In genomic region chr9:124259273-124260078, GRCh38 we compare ENCODE assay signal across 8 cellular contexts. TPM values are rescaled to one million over a fixed set of nuclear protein-coding genes. Genes with fewer than 3 reads are reported as not detected.
DNase-seq lines count a peak whose midpoint lies in the region; ATAC-seq and TF ChIP-seq lines count a peak whose summit lies in the region.

No MANE protein-coding gene starts in this region.

- peaks cover 71% of the 10 kb centered on the region for H3K4me1 Mint-ChIP-seq in osteocyte (ENCODE audit: unreplicated experiment)

- H3K36me3 ChIP-seq in HEK293 (ENCODE audit: control insufficient read depth in 2 of 2, insufficient read depth in 1 of 2, low read length in 2 of 2) (no peaks in the 10 kb centered on the region), WERI-Rb-1 (no peaks in the 10 kb centered on the region)

- POLR2A ChIA-PET in HEK293 (lab: Yijun Ruan, JAX), result interaction anchor here (0.6 kb wide), 1 partner anchor 115 kb away, joined by 3 read pairs; no protein-coding TSS in a partner anchor

- H3K4me1 ChIP-seq in HEK293 (ENCODE audit: control insufficient read depth, insufficient read depth, low read length) (peaks cover 5% of the 10 kb centered on the region), foreskin keratinocyte (peaks cover 28% of the 10 kb centered on the region)

- H3K9me3 Mint-ChIP-seq in osteocyte (ENCODE audit: unreplicated experiment), result no peaks in the 10 kb centered on the region

- TF ChIP-seq CTCF in AG10803 (conservative IDR thresholded peaks at IDR 0.05; ENCODE audit: low read length) (no peak), HEK293 (tag by site-specific recombination; IDR thresholded peaks at IDR 0.05) (no peak), WERI-Rb-1 (IDR thresholded peaks at IDR 0.05; ENCODE audit: low read depth, low read length) (no peak), foreskin keratinocyte (conservative IDR thresholded peaks at IDR 0.05) (no peak), osteocyte (IDR thresholded peaks at IDR 0.05) (no peak)

- ATAC-seq in foreskin keratinocyte (peak; percentile 18), HG03045 (IDR thresholded peaks at IDR 0.05; ENCODE audit: unreplicated experiment) (no peak)

- peaks cover 8% of the 10 kb centered on the region for H3K36me3 Mint-ChIP-seq in osteocyte (ENCODE audit: unreplicated experiment)

- H3K4me3 ChIP-seq in AG10803 (ENCODE audit: low read length) (peak overlapping the region; percentile 87), HEK293 (ENCODE audit: low read depth, low read length) (peak overlapping the region; percentile 76), WERI-Rb-1 (ENCODE audit: low read depth, low read length) (peak overlapping the region; percentile 49; the same call in 1 of the 2 replicates)

- H3K27me3 Mint-ChIP-seq in osteocyte (ENCODE audit: unreplicated experiment), result no peaks in the 10 kb centered on the region

- CTCF ChIA-PET in HEK293 (lab: Yijun Ruan, JAX), result interaction anchor here (0.5 to 0.9 kb wide), 4 partner anchors 132 to 1961 kb away, joined by 3 to 4 read pairs (median 4); no protein-coding TSS in a partner anchor

- H3K27me3 ChIP-seq in WERI-Rb-1 (ENCODE audit: insufficient read depth, low read depth, severe bottlenecking), result no peaks in the 10 kb centered on the region
- no peaks in the 10 kb centered on the region for H3K27me3 ChIP-seq in foreskin keratinocyte

- DNase-seq in AG10803 (ENCODE audit: low read depth) (peak; percentile 90), WERI-Rb-1 (no peak), foreskin keratinocyte (peak in 1 of 2 donors; percentile 72), osteocyte (ENCODE audit: extremely low spot score, unreplicated experiment) (no peak), NCI-H187 (lab: John Stamatoyannopoulos, UW) (no peak), NCI-H2081 treated with DMSO at 0.1 percent for 48 hours (lab: John Stamatoyannopoulos, UW) (no peak)

- H3K9me3 ChIP-seq in HEK293 (ENCODE audit: control insufficient read depth, insufficient read depth, low read depth, low read length) (no peaks in the 10 kb centered on the region), WERI-Rb-1 (ENCODE audit: severe bottlenecking) (no peaks in the 10 kb centered on the region)

- H3K27ac Mint-ChIP-seq in osteocyte (ENCODE audit: unreplicated experiment), result peak overlapping the region; percentile 99

- H3K4me3 Mint-ChIP-seq in osteocyte (ENCODE audit: unreplicated experiment), result peak overlapping the region; percentile 94

- H3K27ac ChIP-seq in HEK293 (ENCODE audit: extremely low read depth, low read depth, low read length) (peak overlapping the region; percentile 80), WERI-Rb-1 (no peak overlapping the region), foreskin keratinocyte (no peak overlapping the region)

TF ChIP-seq in HEK293, 187 proteins besides CTCF, POLR2A, EP300 and RAD21 (continues in another document):
- no peak for TF ChIP-seq ZNF19 (tag by site-specific recombination; IDR thresholded peaks at IDR 0.05; ENCODE audit: low read depth)
- TF ChIP-seq ZNF433 (tag by site-specific recombination; IDR thresholded peaks at IDR 0.05; ENCODE audit: low read depth), result no peak
- peak; percentile 72 for TF ChIP-seq PRDM10 (tag by site-specific recombination; IDR thresholded peaks at IDR 0.05)
- 0 out of 2 replicates have a peak, but pooled peaks have one; percentile 18 for TF ChIP-seq ZNF121 (tag by site-specific recombination; IDR thresholded peaks at IDR 0.05)
- no peak for TF ChIP-seq ZFP37 (tag by site-specific recombination; IDR thresholded peaks at IDR 0.05)
- peak; percentile 66 for TF ChIP-seq ZNF549 (tag by site-specific recombination; IDR thresholded peaks at IDR 0.05)
- TF ChIP-seq ZEB2 (tag by site-specific recombination; IDR thresholded peaks at IDR 0.05), result peak; percentile 35; the same call in 1 of the 2 replicates
- TF ChIP-seq ZNF488 (tag by site-specific recombination; IDR thresholded peaks at IDR 0.05), result no peak
- TF ChIP-seq ZNF701 (tag by site-specific recombination; IDR thresholded peaks at IDR 0.05), result no peak
- TF ChIP-seq ZNF202 (tag by site-specific recombination; IDR thresholded peaks at IDR 0.05; ENCODE audit: borderline replicate concordance), result no peak
- TF ChIP-seq PRDM1 (tag by site-specific recombination; IDR thresholded peaks at IDR 0.05), result peak; percentile 37; the same call in 1 of the 2 replicates
- TF ChIP-seq ZNF670 (tag by site-specific recombination; IDR thresholded peaks at IDR 0.05; ENCODE audit: low read depth), result no peak
- TF ChIP-seq ZNF26 (tag by site-specific recombination; IDR thresholded peaks at IDR 0.05), result no peak
- TF ChIP-seq GLIS1 (tag by site-specific recombination; IDR thresholded peaks at IDR 0.05), result peak; percentile 38; the same call in 1 of the 2 replicates
- no peak for TF ChIP-seq ZFHX2 (tag by site-specific recombination; conservative IDR thresholded peaks at IDR 0.05)
- TF ChIP-seq ZNF629 (tag by site-specific recombination; IDR thresholded peaks at IDR 0.05), result peak; percentile 24; the same call in 1 of the 2 replicates
- TF ChIP-seq ZNF211 (tag by site-specific recombination; IDR thresholded peaks at IDR 0.05; ENCODE audit: low read depth), result no peak
- no peak for TF ChIP-seq AEBP2 (tag by site-specific recombination; IDR thresholded peaks at IDR 0.05; ENCODE audit: borderline replicate concordance)
- no peak for TF ChIP-seq ZNF24 (tag by site-specific recombination; IDR thresholded peaks at IDR 0.05)
- peak; percentile 65; the same call in 1 of the 2 replicates for TF ChIP-seq KLF10 (tag by site-specific recombination; IDR thresholded peaks at IDR 0.05)
- TF ChIP-seq ZBTB20 (tag by site-specific recombination; IDR thresholded peaks at IDR 0.05), result peak; percentile 76
- TF ChIP-seq ZNF2 (tag by site-specific recombination; IDR thresholded peaks at IDR 0.05), result no peak
- TF ChIP-seq ZNF660 (tag by site-specific recombination; IDR thresholded peaks at IDR 0.05), result 0 out of 2 replicates have a peak, but pooled peaks have one; percentile 55
- peak; percentile 49; the same call in 1 of the 2 replicates for TF ChIP-seq MZF1 (tag by site-specific recombination; IDR thresholded peaks at IDR 0.05; ENCODE audit: borderline replicate concordance)

RNA-seq across cellular contexts. Expression of gene NEK6, which starts 1.7 kb away (rescaled TPM):
- total RNA-seq in foreskin keratinocyte, result 28.4 and 30.3 TPM in 2 replicates
- 29.7 and 30.5 TPM in 2 replicates for polyA plus RNA-seq in foreskin keratinocyte
- total RNA-seq in osteocyte, result 111 and 115 TPM in 2 replicates
